Comparison of ENCODE assay signal across 9 cellular contexts in genomic region chr20:38145094-38146075, GRCh38. TPM values are rescaled to one million over a fixed set of nuclear protein-coding genes. Genes with fewer than 3 reads are reported as not detected.
DNase-seq lines count a peak whose midpoint lies in the region; ATAC-seq and TF ChIP-seq lines count a peak whose summit lies in the region.
"Had no signal": no experiment of that assay in that cellular context is flagged by ENCODE, and none has a peak within 500 bp of the region (broad histone marks: within the 10 kb centered on the region; RNA-seq: fewer than 3 reads in every experiment).

No MANE protein-coding gene starts in this region.

- H3K9me3 ChIP-seq in trophoblast cell (ENCODE audit: insufficient read depth, low read depth, low read length) (peaks cover 4% of the 10 kb centered on the region), endodermal cell (ENCODE audit: control insufficient read depth, low read length) (no peaks in the 10 kb centered on the region)

- H3K36me3 Mint-ChIP-seq in endodermal cell (ENCODE audit: low read depth), result no peaks in the 10 kb centered on the region

- peaks cover 5% of the 10 kb centered on the region for H3K4me1 Mint-ChIP-seq in endodermal cell

- TF ChIP-seq CTCF in RWPE1 (conservative IDR thresholded peaks at IDR 0.05; ENCODE audit: low read depth) (no peak), foreskin fibroblast (IDR thresholded peaks at IDR 0.05; ENCODE audit: low read depth, low read length) (no peak), endodermal cell (conservative IDR thresholded peaks at IDR 0.05) (no peak)

- peaks cover 62 to 75% of the 10 kb centered on the region in 2 experiments for H3K36me3 ChIP-seq in trophoblast cell (ENCODE audit: control insufficient read depth in 1 of 2, insufficient read depth in 2 of 2, low read length in 2 of 2)
- no peaks in the 10 kb centered on the region for H3K36me3 ChIP-seq in endodermal cell (ENCODE audit: control insufficient read depth, insufficient read depth, low read length)

- no CpG with 5 or more reads among the region's 12 CpGs for WGBS in trophoblast cell (ENCODE audit: extremely low coverage, insufficient coverage, insufficient read length)
- 93 to 100% methylated on average over 6 to 11 of the region's 12 CpGs for WGBS in endodermal cell (ENCODE audit: insufficient coverage in 1 of 2, insufficient read length in 1 of 2), 2 experiments

- H3K14ac ChIP-seq in trophoblast cell (ENCODE audit: low read length), result no peak overlapping the region

- H2AK5ac ChIP-seq in trophoblast cell (ENCODE audit: low read length), result no peak overlapping the region

- H3K27me3 Mint-ChIP-seq in endodermal cell (ENCODE audit: insufficient read depth), result no peaks in the 10 kb centered on the region

- peak; percentile 33 for DNase-seq in CD1c-positive myeloid dendritic cell (ENCODE audit: extremely low spot score)
- DNase-seq in RWPE1 (ENCODE audit: low spot score), result no peak
- peak; percentile 61 to 72 for DNase-seq in foreskin fibroblast
- no peak for DNase-seq in trophoblast cell
- DNase-seq in endodermal cell, result no peak

- H3K27me3 ChIP-seq in trophoblast cell (ENCODE audit: insufficient read depth, low read length), result no peaks in the 10 kb centered on the region
- H3K27me3 ChIP-seq in endodermal cell (ENCODE audit: control insufficient read depth, insufficient read depth, low read length, poor library complexity, severe bottlenecking), result no peaks in the 10 kb centered on the region

- no peak overlapping the region for H3K9ac ChIP-seq in trophoblast cell (ENCODE audit: low read length)
- no peak overlapping the region for H3K9ac ChIP-seq in endodermal cell (ENCODE audit: extremely low read depth, low read length, poor library complexity, severe bottlenecking)

- ATAC-seq in activated CD4-positive, CD25-positive, alpha-beta regulatory T cell treated with anti-CD3 and anti-CD28 coated beads, Interleukin-2, amount 50 U/mL, for 24 hours, result no peak
- ATAC-seq in GM21717 (IDR thresholded peaks at IDR 0.05; ENCODE audit: unreplicated experiment) (no peak), HG03469 (IDR thresholded peaks at IDR 0.05; ENCODE audit: unreplicated experiment) (no peak)

- no peak overlapping the region for H3K4ac ChIP-seq in trophoblast cell (ENCODE audit: low read depth, low read length)

- H2BK120ac ChIP-seq in trophoblast cell (ENCODE audit: insufficient read depth, low read length, poor library complexity), result no peak overlapping the region

- peak overlapping the region; percentile 11 for H4K91ac ChIP-seq in trophoblast cell (ENCODE audit: low read depth, low read length)

- no peak overlapping the region for H2BK5ac ChIP-seq in trophoblast cell (ENCODE audit: low read depth, low read length, poor library complexity)

- H3K4me3 Mint-ChIP-seq in endodermal cell, result no peak overlapping the region

- no peak overlapping the region for H4K8ac ChIP-seq in trophoblast cell (ENCODE audit: low read depth, low read length)

- no peak overlapping the region for H3K18ac ChIP-seq in trophoblast cell (ENCODE audit: low read length)

- H3K4me1 ChIP-seq in trophoblast cell (ENCODE audit: control insufficient read depth in 1 of 2, insufficient read depth in 2 of 2, low read length in 2 of 2) (peaks cover 16 to 25% of the 10 kb centered on the region in 2 experiments), endodermal cell (ENCODE audit: control insufficient read depth, insufficient read depth, low read length) (no peaks in the 10 kb centered on the region)

- peak overlapping the region; percentile 91 for H3K27ac ChIP-seq in RWPE1
- peak overlapping the region; percentile 24 for H3K27ac ChIP-seq in trophoblast cell (ENCODE audit: low read depth, low read length)
- no peak overlapping the region for H3K27ac ChIP-seq in endodermal cell (ENCODE audit: low read depth, low read length)

- no peak overlapping the region for H3K27ac Mint-ChIP-seq in endodermal cell

- no peak overlapping the region for H2BK12ac ChIP-seq in trophoblast cell (ENCODE audit: low read length)

- no peak overlapping the region for H2AFZ ChIP-seq in trophoblast cell (ENCODE audit: insufficient read depth, low read length, poor library complexity)

- no peak overlapping the region for H3K4me2 ChIP-seq in trophoblast cell (ENCODE audit: low read length)

- peaks cover 4% of the 10 kb centered on the region for H3K79me1 ChIP-seq in trophoblast cell (ENCODE audit: low read length)

- no peaks in the 10 kb centered on the region for H3K9me3 Mint-ChIP-seq in endodermal cell

- H3K4me3 ChIP-seq in foreskin fibroblast (ENCODE audit: low read depth in 1 of 2, low read length in 2 of 2), result no peak overlapping the region
- no peak overlapping the region for H3K4me3 ChIP-seq in trophoblast cell (ENCODE audit: low read depth, low read length)
- H3K4me3 ChIP-seq in endodermal cell (ENCODE audit: low read length), result no peak overlapping the region

- H3K23ac ChIP-seq in trophoblast cell (ENCODE audit: low read length), result no peak overlapping the region

- no peak overlapping the region for H4K12ac ChIP-seq in trophoblast cell (ENCODE audit: low read depth, low read length)

- POLR2A ChIA-PET in RWPE1 (lab: Yijun Ruan, JAX; ENCODE audit: low non-redundant PET), result no interaction called here

- CTCF ChIA-PET in RWPE1 (lab: Yijun Ruan, JAX), result interaction anchor here (0.6 to 1.0 kb wide), 3 partner anchors 35 to 1092 kb away, joined by 3 to 6 read pairs (median 3); no protein-coding TSS in a partner anchor

- no peaks in the 10 kb centered on the region for H3K79me2 ChIP-seq in trophoblast cell (ENCODE audit: control insufficient read depth, insufficient read depth, low read length, poor library complexity)

RNA-seq across cellular contexts. Expression of gene TGM2, which starts 19.7 kb away (rescaled TPM):
- 330 and 332 TPM in 2 replicates for polyA plus RNA-seq in trophoblast cell (2013)
- total RNA-seq in endodermal cell, result under 1 TPM; 0.27 to 0.37 TPM
- 3.4 TPM for polyA plus RNA-seq in endodermal cell (2013, experiment 1 of 2)
- 2.1 TPM for polyA plus RNA-seq in endodermal cell (2013, experiment 2 of 2)
- polyA plus RNA-seq: neural cell had no signal

Comparison
In these comparisons a context has a peak if more than half of its experiments do, and no peak if none do; other contexts are left out.
1. DNase-seq: peak in CD1c-positive myeloid dendritic cell (single experiment) and foreskin fibroblast (2 of 2); none in RWPE1 (single experiment), trophoblast cell (0 of 2) and endodermal cell (single experiment).